1 cellular context compared by ENCODE assay signal in genomic region chr14:20350860-20351259, GRCh38.
TF ChIP-seq lines count a peak whose summit lies in the region.

No MANE protein-coding gene starts in this region.

TF ChIP-seq in HepG2, 621 proteins besides CTCF, POLR2A, EP300 and RAD21:
- TF ChIP-seq SMC3 (IDR thresholded peaks at IDR 0.05; ENCODE audit: low read length) (peak; percentile 30; the same call in 1 of the 2 replicates), STAG1 (CRISPR knock-in tag; IDR thresholded peaks at IDR 0.05) (peak; percentile 45), ZNF142 (CRISPR knock-in tag; IDR thresholded peaks at IDR 0.05) (no peak)
- TF ChIP-seq, protein P1, sequence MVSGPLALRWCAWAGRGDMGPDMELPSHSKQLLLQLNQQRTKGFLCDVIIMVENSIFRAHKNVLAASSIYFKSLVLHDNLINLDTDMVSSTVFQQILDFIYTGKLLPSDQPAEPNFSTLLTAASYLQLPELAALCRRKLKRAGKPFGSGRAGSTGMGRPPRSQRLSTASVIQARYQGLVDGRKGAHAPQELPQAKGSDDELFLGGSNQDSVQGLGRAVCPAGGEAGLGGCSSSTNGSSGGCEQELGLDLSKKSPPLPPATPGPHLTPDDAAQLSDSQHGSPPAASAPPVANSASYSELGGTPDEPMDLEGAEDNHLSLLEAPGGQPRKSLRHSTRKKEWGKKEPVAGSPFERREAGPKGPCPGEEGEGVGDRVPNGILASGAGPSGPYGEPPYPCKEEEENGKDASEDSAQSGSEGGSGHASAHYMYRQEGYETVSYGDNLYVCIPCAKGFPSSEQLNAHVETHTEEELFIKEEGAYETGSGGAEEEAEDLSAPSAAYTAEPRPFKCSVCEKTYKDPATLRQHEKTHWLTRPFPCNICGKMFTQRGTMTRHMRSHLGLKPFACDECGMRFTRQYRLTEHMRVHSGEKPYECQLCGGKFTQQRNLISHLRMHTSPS (CRISPR knock-in tag; IDR thresholded peaks at IDR 0.05; ENCODE audit: low read depth) = no peak
